ENCODE assay signal across 8 cellular contexts in the genomic region with DNA sequence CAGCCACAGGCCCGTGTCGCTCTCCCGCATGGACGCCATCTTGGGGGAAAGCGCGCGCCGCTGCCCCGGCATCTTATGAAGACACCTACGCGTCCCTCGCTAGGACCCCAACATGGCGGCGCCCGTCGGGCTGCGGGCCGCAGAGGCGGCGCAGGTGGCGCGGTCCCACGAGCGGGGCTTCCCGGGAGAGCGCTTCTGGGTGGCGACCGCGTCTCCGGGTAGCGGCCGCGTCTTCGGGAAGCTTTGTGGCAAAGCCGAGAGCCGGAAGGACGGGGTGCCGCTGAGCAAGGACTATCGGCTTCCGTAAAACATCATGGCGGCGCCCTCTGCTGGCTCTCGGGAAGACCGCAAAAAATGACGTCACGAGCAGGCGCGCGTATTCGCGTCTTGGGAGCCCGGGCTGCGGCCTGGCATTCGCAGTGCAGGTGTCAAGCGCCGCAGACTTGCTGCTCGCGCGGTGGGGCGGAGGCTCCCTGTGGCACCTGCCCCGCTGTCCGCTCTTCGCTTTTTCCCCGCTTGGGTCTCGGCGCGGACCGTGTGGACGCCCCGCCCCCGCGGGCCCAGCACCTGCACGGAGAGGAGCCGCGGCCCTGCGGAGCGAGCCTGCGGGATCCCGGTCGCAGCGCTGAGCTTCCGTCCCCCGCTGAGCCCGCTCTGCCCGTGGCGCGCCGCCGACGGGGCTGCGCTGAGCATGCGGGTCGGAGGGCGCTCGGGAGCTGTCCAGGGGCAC. TPM values are rescaled to one million over a fixed set of nuclear protein-coding genes. Genes with fewer than 3 reads are reported as not detected.
DNase-seq lines count a peak whose midpoint lies in the region; ATAC-seq, FAIRE-seq and TF ChIP-seq lines count a peak whose summit lies in the region.

NELFA (minus strand) TSS at position 54 of the 730 bp plus-strand sequence; CDS start at position 39, 15 bp downstream.

- H3K27ac ChIP-seq in kidney (ENCODE audit: low read depth in 2 of 2, low read length in 2 of 2): peak within 1 kb of the TSS; percentile 99

- TF ChIP-seq CTCF in kidney (IDR thresholded peaks at IDR 0.05; ENCODE audit: borderline replicate concordance, extremely low read depth, insufficient read depth): peak; percentile 2

- TF ChIP-seq POLR2A in GM19099 (IDR thresholded peaks at IDR 0.05; ENCODE audit: extremely low read depth, insufficient read length, low read depth): peak; percentile 76

- no peaks in the 10 kb centered on the region for H3K9me3 ChIP-seq in kidney (ENCODE audit: control insufficient read depth in 1 of 2, low read length in 2 of 2)

- peaks cover 0 to 13% of the 10 kb centered on the region in 2 donors for H3K4me1 ChIP-seq in kidney (ENCODE audit: control insufficient read depth in 1 of 2, insufficient read depth in 1 of 2, low read depth in 1 of 2, low read length in 2 of 2)

- DNase-seq in Ammon's horn (ENCODE audit: low spot score) (peak; percentile 96), NCI-H446 treated with DMSO at 0.1 percent for 48 hours (lab: John Stamatoyannopoulos, UW) (peak; percentile 73), cerebellar nuclear complex (lab: John Stamatoyannopoulos, UW) (peak; percentile 26 to 88), kidney (peak; percentile 98)
- DNase-seq in activated CD4-positive, alpha-beta T cell treated with anti-CD3 and anti-CD28 coated beads for 1 hour: peak; percentile 94
- peak; percentile 88 to 89 for DNase-seq in stimulated activated CD4-positive, alpha-beta T cell treated with anti-CD3 and anti-CD28 coated beads, Interleukin-15, amount 100 ng/mL, for 1 hour (ENCODE audit: low read depth in 1 of 2, low spot score in 1 of 2)

- H3K36me3 ChIP-seq in kidney (ENCODE audit: control insufficient read depth in 1 of 2, insufficient read depth in 2 of 2, low read length in 2 of 2): peaks cover 0 to 5% of the 10 kb centered on the region in 2 donors

- H3K9ac ChIP-seq in kidney (ENCODE audit: low read length in 2 of 2): peak within 1 kb of the TSS; percentile 93

- FAIRE-seq in kidney (lab: Jason Lieb, UNC): no peak

- intact Hi-C loops in kidney (cut with DNase I): no loop called here

- peak; percentile 80 for ATAC-seq in HG03378 (IDR thresholded peaks at IDR 0.05; ENCODE audit: unreplicated experiment)

- H3K4me3 ChIP-seq in kidney (ENCODE audit: low read length in 2 of 2): peak within 1 kb of the TSS; percentile 96

RNA-seq across cellular contexts. Expression of gene NELFA, which starts in this region (rescaled TPM):
- total RNA-seq in kidney: 39.1 TPM
- 17.8 TPM for polyA plus RNA-seq in kidney (ENCODE audit: insufficient read depth, low read depth, low replicate concordance)

Comparison
In these comparisons a context has a peak if more than half of its experiments do, and no peak if none do; other contexts are left out.
1. Peak in every context shown above with its lines: DNase-seq, ATAC-seq, H3K4me3 ChIP-seq and H3K27ac ChIP-seq.